In genomic region chr11:129260750-129261149, GRCh38 we compare ENCODE assay signal across 17 cellular contexts.
DNase-seq lines count a peak whose midpoint lies in the region; ATAC-seq and TF ChIP-seq lines count a peak whose summit lies in the region.
"Had no signal": no experiment of that assay in that cellular context is flagged by ENCODE, and none has a peak within 500 bp of the region (broad histone marks: within the 10 kb centered on the region; RNA-seq: fewer than 3 reads in every experiment).

No MANE protein-coding gene starts in this region.

- H3K9me3 Mint-ChIP-seq in nephron progenitor cell: no peaks in the 10 kb centered on the region
- H3K9me3 Mint-ChIP-seq in stimulated activated effector memory CD8-positive, alpha-beta T cell treated with anti-CD3 and anti-CD28 coated beads, Interleukin-12 subunit alpha, Interleukin-12 subunit beta, amount 100 ng/mL, for 72 hours: no peaks in the 10 kb centered on the region

- H3K27me3 Mint-ChIP-seq in nephron progenitor cell (ENCODE audit: low read depth, poor library complexity): no peaks in the 10 kb centered on the region

- H3K36me3 ChIP-seq in A673 (ENCODE audit: insufficient read depth, low read length, poor library complexity, severe bottlenecking) (no peaks in the 10 kb centered on the region), HEK293 (ENCODE audit: control insufficient read depth in 2 of 2, insufficient read depth in 1 of 2, low read length in 2 of 2) (no peaks in the 10 kb centered on the region), suprapubic skin (no peaks in the 10 kb centered on the region), spleen (no peaks in the 10 kb centered on the region)
- H3K36me3 ChIP-seq: SJCRH30 had no signal

- H3K4me1 Mint-ChIP-seq in nephron progenitor cell: peaks cover 46% of the 10 kb centered on the region
- no peaks in the 10 kb centered on the region for H3K4me1 Mint-ChIP-seq in stimulated activated effector memory CD8-positive, alpha-beta T cell treated with anti-CD3 and anti-CD28 coated beads, Interleukin-12 subunit alpha, Interleukin-12 subunit beta, amount 100 ng/mL, for 72 hours

- POLR2A ChIA-PET in A673 (lab: Charles Lee; ENCODE audit: low non-redundant PET) (interaction anchor here (0.5 to 0.6 kb wide), 2 partner anchors 10 to 53 kb away, joined by 3 to 4 read pairs; no protein-coding TSS in a partner anchor), HEK293 (lab: Yijun Ruan, JAX) (no interaction called here)

- no peak for TF ChIP-seq CTCF in A673 (conservative IDR thresholded peaks at IDR 0.05; ENCODE audit: low read depth, low read length)
- TF ChIP-seq CTCF in HEK293 (tag by site-specific recombination; IDR thresholded peaks at IDR 0.05): no peak
- TF ChIP-seq CTCF in choroid plexus epithelial cell (conservative IDR thresholded peaks at IDR 0.05; ENCODE audit: low read depth, low read length): no peak
- no peak for TF ChIP-seq CTCF in nephron progenitor cell (IDR thresholded peaks at IDR 0.05)
- no peak for TF ChIP-seq CTCF in suprapubic skin (IDR thresholded peaks at IDR 0.05)
- TF ChIP-seq CTCF in spleen (IDR thresholded peaks at IDR 0.05 in 8 of 11, conservative IDR thresholded peaks at IDR 0.05 in 3 of 11): no peak

- DNase-seq in A673 (ENCODE audit: low spot score) (no peak), choroid plexus epithelial cell (ENCODE audit: low read depth) (peak; percentile 44), nephron progenitor cell (no peak), suprapubic skin (ENCODE audit: low spot score in 2 of 2) (no peak), spleen (no peak)
- no peak for DNase-seq in stimulated activated effector memory CD8-positive, alpha-beta T cell treated with anti-CD3 and anti-CD28 coated beads, Interleukin-12 subunit alpha, Interleukin-12 subunit beta, amount 100 ng/mL, for 72 hours (ENCODE audit: low spot score in 2 of 2)
- DNase-seq: COR-L47, DMS153, MV-4-11, NCI-H1417, NCI-H187 treated with DMSO at 0.1 percent for 48 hours, NCI-H526 treated with DMSO at 0.1 percent for 48 hours, PC-3, SJCRH30 had no signal

- H3K9me3 ChIP-seq in A673 (ENCODE audit: low read depth, low read length, poor library complexity, severe bottlenecking): no peaks in the 10 kb centered on the region
- no peaks in the 10 kb centered on the region for H3K9me3 ChIP-seq in HEK293 (ENCODE audit: control insufficient read depth, insufficient read depth, low read depth, low read length)
- no peaks in the 10 kb centered on the region for H3K9me3 ChIP-seq in suprapubic skin
- no peaks in the 10 kb centered on the region for H3K9me3 ChIP-seq in spleen
- H3K9me3 ChIP-seq: SJCRH30 had no signal

- no peak for TF ChIP-seq EP300 in suprapubic skin (IDR thresholded peaks at IDR 0.05)

- 64% methylated on average over 1 of the region's 1 CpG for WGBS in suprapubic skin
- WGBS in spleen, 5 donors: 41 to 58% (median 50%) methylated on average over 1 of the region's 1 CpG

- H3K27ac Mint-ChIP-seq in nephron progenitor cell: peak overlapping the region; percentile 75
- no peak overlapping the region for H3K27ac Mint-ChIP-seq in stimulated activated effector memory CD8-positive, alpha-beta T cell treated with anti-CD3 and anti-CD28 coated beads, Interleukin-12 subunit alpha, Interleukin-12 subunit beta, amount 100 ng/mL, for 72 hours

- no TSS peak for BruUV-seq in A673 (replicated peaks; lab: Mats Ljungman, UMichigan)

- H3K27me3 ChIP-seq in A673 (replicated peaks; ENCODE audit: insufficient read depth, low read depth, low read length, poor library complexity): no peaks in the 10 kb centered on the region
- no peaks in the 10 kb centered on the region for H3K27me3 ChIP-seq in suprapubic skin
- no peaks in the 10 kb centered on the region for H3K27me3 ChIP-seq in spleen (replicated peaks in 1 of 7)
- H3K27me3 ChIP-seq: SJCRH30 had no signal

- H3K4me3 ChIP-seq in A673 (ENCODE audit: low read depth, low read length, poor library complexity, severe bottlenecking) (peak overlapping the region; percentile 14), HEK293 (ENCODE audit: low read depth, low read length) (no peak overlapping the region), choroid plexus epithelial cell (ENCODE audit: low read depth, low read length) (no peak overlapping the region), suprapubic skin (no peak overlapping the region), spleen (no peak overlapping the region)
- H3K4me3 ChIP-seq: SJCRH30 had no signal

- no peak for ATAC-seq in stimulated activated effector memory CD8-positive, alpha-beta T cell treated with anti-CD3 and anti-CD28 coated beads, Interleukin-12 subunit alpha, Interleukin-12 subunit beta, amount 100 ng/mL, for 72 hours
- ATAC-seq: PC-3 had no signal

- H3K36me3 Mint-ChIP-seq in nephron progenitor cell (ENCODE audit: low read depth): peaks cover 24% of the 10 kb centered on the region
- H3K36me3 Mint-ChIP-seq in stimulated activated effector memory CD8-positive, alpha-beta T cell treated with anti-CD3 and anti-CD28 coated beads, Interleukin-12 subunit alpha, Interleukin-12 subunit beta, amount 100 ng/mL, for 72 hours: no peaks in the 10 kb centered on the region

- H3K27ac ChIP-seq in A673 (ENCODE audit: low read depth, low read length, poor library complexity, severe bottlenecking): peak overlapping the region; percentile 43
- no peak overlapping the region for H3K27ac ChIP-seq in HEK293 (ENCODE audit: extremely low read depth, low read depth, low read length)
- no peak overlapping the region for H3K27ac ChIP-seq in suprapubic skin
- H3K27ac ChIP-seq in spleen: no peak overlapping the region
- H3K27ac ChIP-seq: C4-2B, RWPE1, SJCRH30 had no signal

- no peak overlapping the region for H3K4me3 Mint-ChIP-seq in nephron progenitor cell
- H3K4me3 Mint-ChIP-seq in stimulated activated effector memory CD8-positive, alpha-beta T cell treated with anti-CD3 and anti-CD28 coated beads, Interleukin-12 subunit alpha, Interleukin-12 subunit beta, amount 100 ng/mL, for 72 hours: no peak overlapping the region

- H3K4me1 ChIP-seq in A673 (ENCODE audit: insufficient read depth, low read length, poor library complexity, severe bottlenecking) (peaks cover 41% of the 10 kb centered on the region), HEK293 (ENCODE audit: control insufficient read depth, insufficient read depth, low read length) (peaks cover 14% of the 10 kb centered on the region), suprapubic skin (no peaks in the 10 kb centered on the region), spleen (peaks cover 0 to 9% (median 0%) of the 10 kb centered on the region in 6 donors)
- H3K4me1 ChIP-seq: SJCRH30 had no signal

- intact Hi-C loops in A673 (cut with micrococcal nuclease; ENCODE audit: unreplicated experiment): no loop called here
- intact Hi-C loops in spleen (cut with DNase I; ENCODE audit: low total_unique reads): no loop called here

- CTCF ChIA-PET in A673 (lab: Charles Lee) (no interaction called here), HEK293 (lab: Yijun Ruan, JAX) (interaction anchor here (0.7 to 1.9 kb wide), 4 partner anchors 12 to 71 kb away, joined by 3 to 6 read pairs (median 4); no protein-coding TSS in a partner anchor)

- no peak for TF ChIP-seq POLR2A in suprapubic skin (IDR thresholded peaks at IDR 0.05)
- TF ChIP-seq POLR2A in spleen (IDR thresholded peaks at IDR 0.05): no peak

TF ChIP-seq in HEK293, 187 proteins besides CTCF, POLR2A, EP300 and RAD21:
- TF ChIP-seq PRDM6 (tag by site-specific recombination; IDR thresholded peaks at IDR 0.05): peak; percentile 45; the same call in 1 of the 2 replicates
- no peak for TF ChIP-seq HOXC10 (CRISPR knock-in tag; IDR thresholded peaks at IDR 0.05)
